Comparison of ENCODE assay signal across 26 cellular contexts in genomic region chr2:228242591-228242990, GRCh38.
"Had no signal": no experiment of that assay in that cellular context is flagged by ENCODE, and none has a peak within 500 bp of the region (broad histone marks: within the 10 kb centered on the region; RNA-seq: fewer than 3 reads in every experiment).

No MANE protein-coding gene starts in this region.

- H3K79me2 ChIP-seq: parathyroid adenoma had no signal

- H3K27me3 ChIP-seq: ovary, right lobe of liver, sigmoid colon, stomach, thyroid gland, tibial nerve, upper lobe of left lung, uterus had no signal

- H3K4me3 ChIP-seq: ovary, psoas muscle, right lobe of liver, sigmoid colon, stomach, thoracic aorta, thyroid gland, tibial nerve, upper lobe of left lung, uterus had no signal

- H3K4me1 ChIP-seq: parathyroid adenoma, psoas muscle, right lobe of liver, sigmoid colon, stomach, thyroid gland, tibial nerve, upper lobe of left lung, uterus had no signal

- H3K9me3 ChIP-seq: ovary, psoas muscle, right lobe of liver, sigmoid colon, stomach, thoracic aorta, thyroid gland, tibial nerve, upper lobe of left lung, uterus had no signal

- H3K36me3 ChIP-seq: ovary, right lobe of liver, sigmoid colon, stomach, thoracic aorta, thyroid gland, tibial nerve, upper lobe of left lung, uterus had no signal

- ATAC-seq: naive thymus-derived CD8-positive, alpha-beta T cell; natural killer cell treated with Interleukin-12 subunit alpha and Interleukin-12 subunit beta and Interleukin-15 and Interleukin-18, amount 100 ng/mL, for 72 hours; psoas muscle; right cardiac atrium; right lobe of liver; stimulated activated effector memory CD8-positive, alpha-beta T cell treated with anti-CD3 and anti-CD28 coated beads, Interleukin-12 subunit alpha, Interleukin-12 subunit beta, amount 100 ng/mL, for 72 hours; stimulated activated naive B cell treated with anti-CD40 and anti-IgM and Interleukin-4, amounts not matched to agents 10 μg/mL and 1 μg/mL and 100 μg/mL, for 72 hours had no signal

- DNase-seq: naive thymus-derived CD8-positive, alpha-beta T cell; nephron progenitor cell; occipital lobe; ovary; posterior cingulate gyrus; psoas muscle; right cardiac atrium; right lobe of liver; sigmoid colon; small intestine; stimulated activated CD4-positive, alpha-beta T cell treated with anti-CD3 and anti-CD28 coated beads, Interleukin-15, amount 100 ng/mL, for 24 hours; stimulated activated CD4-positive, alpha-beta T cell treated with anti-CD3 and anti-CD28 coated beads, Interleukin-2, amount 100 ng/mL, for 24 hours; stimulated activated CD4-positive, alpha-beta T cell treated with anti-CD3 and anti-CD28 coated beads, Interleukin-2, amount 100 ng/mL, for 48 hours; stimulated activated CD4-positive, alpha-beta T cell treated with anti-CD3 and anti-CD28 coated beads, Interleukin-4, amount 100 ng/mL, for 24 hours; stimulated activated naive B cell treated with anti-CD40 and anti-IgM and Interleukin-4, amounts not matched to agents 10 μg/mL and 1 μg/mL and 100 μg/mL, for 72 hours; stimulated activated naive CD4-positive, alpha-beta T cell treated with Interleukin-2 at 50 U/mL for 16 hours; stomach; thyroid gland; trophoblast cell; upper lobe of left lung; uterus had no signal

- H2AFZ ChIP-seq: parathyroid adenoma had no signal

- H3K9ac ChIP-seq: parathyroid adenoma had no signal

- H3K27ac ChIP-seq: ovary, parathyroid adenoma, psoas muscle, right lobe of liver, sigmoid colon, stomach, thoracic aorta, thyroid gland, tibial nerve, upper lobe of left lung, uterus had no signal
